ENCODE assay signal across 2 cellular contexts in genomic region chr5:181127907-181128626, GRCh38.
TF ChIP-seq lines count a peak whose summit lies in the region.

No MANE protein-coding gene starts in this region.

TF ChIP-seq in HEK293, 187 proteins besides CTCF, POLR2A, EP300 and RAD21:
- TF ChIP-seq, protein P1, sequence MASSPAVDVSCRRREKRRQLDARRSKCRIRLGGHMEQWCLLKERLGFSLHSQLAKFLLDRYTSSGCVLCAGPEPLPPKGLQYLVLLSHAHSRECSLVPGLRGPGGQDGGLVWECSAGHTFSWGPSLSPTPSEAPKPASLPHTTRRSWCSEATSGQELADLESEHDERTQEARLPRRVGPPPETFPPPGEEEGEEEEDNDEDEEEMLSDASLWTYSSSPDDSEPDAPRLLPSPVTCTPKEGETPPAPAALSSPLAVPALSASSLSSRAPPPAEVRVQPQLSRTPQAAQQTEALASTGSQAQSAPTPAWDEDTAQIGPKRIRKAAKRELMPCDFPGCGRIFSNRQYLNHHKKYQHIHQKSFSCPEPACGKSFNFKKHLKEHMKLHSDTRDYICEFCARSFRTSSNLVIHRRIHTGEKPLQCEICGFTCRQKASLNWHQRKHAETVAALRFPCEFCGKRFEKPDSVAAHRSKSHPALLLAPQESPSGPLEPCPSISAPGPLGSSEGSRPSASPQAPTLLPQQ (tag by site-specific recombination; IDR thresholded peaks at IDR 0.05), result no peak
- TF ChIP-seq, protein P2, sequence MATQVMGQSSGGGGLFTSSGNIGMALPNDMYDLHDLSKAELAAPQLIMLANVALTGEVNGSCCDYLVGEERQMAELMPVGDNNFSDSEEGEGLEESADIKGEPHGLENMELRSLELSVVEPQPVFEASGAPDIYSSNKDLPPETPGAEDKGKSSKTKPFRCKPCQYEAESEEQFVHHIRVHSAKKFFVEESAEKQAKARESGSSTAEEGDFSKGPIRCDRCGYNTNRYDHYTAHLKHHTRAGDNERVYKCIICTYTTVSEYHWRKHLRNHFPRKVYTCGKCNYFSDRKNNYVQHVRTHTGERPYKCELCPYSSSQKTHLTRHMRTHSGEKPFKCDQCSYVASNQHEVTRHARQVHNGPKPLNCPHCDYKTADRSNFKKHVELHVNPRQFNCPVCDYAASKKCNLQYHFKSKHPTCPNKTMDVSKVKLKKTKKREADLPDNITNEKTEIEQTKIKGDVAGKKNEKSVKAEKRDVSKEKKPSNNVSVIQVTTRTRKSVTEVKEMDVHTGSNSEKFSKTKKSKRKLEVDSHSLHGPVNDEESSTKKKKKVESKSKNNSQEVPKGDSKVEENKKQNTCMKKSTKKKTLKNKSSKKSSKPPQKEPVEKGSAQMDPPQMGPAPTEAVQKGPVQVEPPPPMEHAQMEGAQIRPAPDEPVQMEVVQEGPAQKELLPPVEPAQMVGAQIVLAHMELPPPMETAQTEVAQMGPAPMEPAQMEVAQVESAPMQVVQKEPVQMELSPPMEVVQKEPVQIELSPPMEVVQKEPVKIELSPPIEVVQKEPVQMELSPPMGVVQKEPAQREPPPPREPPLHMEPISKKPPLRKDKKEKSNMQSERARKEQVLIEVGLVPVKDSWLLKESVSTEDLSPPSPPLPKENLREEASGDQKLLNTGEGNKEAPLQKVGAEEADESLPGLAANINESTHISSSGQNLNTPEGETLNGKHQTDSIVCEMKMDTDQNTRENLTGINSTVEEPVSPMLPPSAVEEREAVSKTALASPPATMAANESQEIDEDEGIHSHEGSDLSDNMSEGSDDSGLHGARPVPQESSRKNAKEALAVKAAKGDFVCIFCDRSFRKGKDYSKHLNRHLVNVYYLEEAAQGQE (tag by site-specific recombination; IDR thresholded peaks at IDR 0.05), result no peak
- TF ChIP-seq ZIC2 (tag by site-specific recombination; IDR thresholded peaks at IDR 0.05) (0 out of 2 replicates have a peak, but pooled peaks have one; percentile 21), ZNF132 (tag by site-specific recombination; IDR thresholded peaks at IDR 0.05; ENCODE audit: borderline replicate concordance) (no peak), ZNF677 (tag by site-specific recombination; IDR thresholded peaks at IDR 0.05) (no peak), EGR2 (tag by site-specific recombination; IDR thresholded peaks at IDR 0.05; ENCODE audit: low read depth) (peak; percentile 41), ZNF26 (tag by site-specific recombination; IDR thresholded peaks at IDR 0.05) (no peak), ZNF391 (tag by site-specific recombination; IDR thresholded peaks at IDR 0.05; ENCODE audit: borderline replicate concordance, low read depth) (no peak), KLF7 (tag by site-specific recombination; IDR thresholded peaks at IDR 0.05; ENCODE audit: borderline replicate concordance) (no peak), KLF16 (tag by site-specific recombination; IDR thresholded peaks at IDR 0.05) (no peak), ZNF184 (tag by site-specific recombination; IDR thresholded peaks at IDR 0.05) (no peak), MZF1 (tag by site-specific recombination; IDR thresholded peaks at IDR 0.05; ENCODE audit: borderline replicate concordance) (no peak), ZFHX2 (tag by site-specific recombination; conservative IDR thresholded peaks at IDR 0.05) (peak; percentile 59), GLIS1 (tag by site-specific recombination; IDR thresholded peaks at IDR 0.05) (peak; percentile 54; the same call in 1 of the 2 replicates), REPIN1 (tag by site-specific recombination; IDR thresholded peaks at IDR 0.05; ENCODE audit: low read depth) (no peak), HOXC10 (CRISPR knock-in tag; IDR thresholded peaks at IDR 0.05) (no peak), ZNF146 (tag by site-specific recombination; IDR thresholded peaks at IDR 0.05) (no peak), YY1 (tag by site-specific recombination; IDR thresholded peaks at IDR 0.05) (no peak), GLI2 (tag by site-specific recombination; IDR thresholded peaks at IDR 0.05; ENCODE audit: borderline replicate concordance, low read depth) (no peak)
- TF ChIP-seq, protein P3, sequence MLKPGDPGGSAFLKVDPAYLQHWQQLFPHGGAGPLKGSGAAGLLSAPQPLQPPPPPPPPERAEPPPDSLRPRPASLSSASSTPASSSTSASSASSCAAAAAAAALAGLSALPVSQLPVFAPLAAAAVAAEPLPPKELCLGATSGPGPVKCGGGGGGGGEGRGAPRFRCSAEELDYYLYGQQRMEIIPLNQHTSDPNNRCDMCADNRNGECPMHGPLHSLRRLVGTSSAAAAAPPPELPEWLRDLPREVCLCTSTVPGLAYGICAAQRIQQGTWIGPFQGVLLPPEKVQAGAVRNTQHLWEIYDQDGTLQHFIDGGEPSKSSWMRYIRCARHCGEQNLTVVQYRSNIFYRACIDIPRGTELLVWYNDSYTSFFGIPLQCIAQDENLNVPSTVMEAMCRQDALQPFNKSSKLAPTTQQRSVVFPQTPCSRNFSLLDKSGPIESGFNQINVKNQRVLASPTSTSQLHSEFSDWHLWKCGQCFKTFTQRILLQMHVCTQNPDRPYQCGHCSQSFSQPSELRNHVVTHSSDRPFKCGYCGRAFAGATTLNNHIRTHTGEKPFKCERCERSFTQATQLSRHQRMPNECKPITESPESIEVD (tag by site-specific recombination; IDR thresholded peaks at IDR 0.05), result no peak

TF ChIP-seq in GM12878, 131 proteins besides CTCF, POLR2A, EP300 and RAD21:
- peak; percentile 31; the same call in 1 of the 2 replicates for TF ChIP-seq PKNOX1 (IDR thresholded peaks at IDR 0.05)
- TF ChIP-seq, protein P4, sequence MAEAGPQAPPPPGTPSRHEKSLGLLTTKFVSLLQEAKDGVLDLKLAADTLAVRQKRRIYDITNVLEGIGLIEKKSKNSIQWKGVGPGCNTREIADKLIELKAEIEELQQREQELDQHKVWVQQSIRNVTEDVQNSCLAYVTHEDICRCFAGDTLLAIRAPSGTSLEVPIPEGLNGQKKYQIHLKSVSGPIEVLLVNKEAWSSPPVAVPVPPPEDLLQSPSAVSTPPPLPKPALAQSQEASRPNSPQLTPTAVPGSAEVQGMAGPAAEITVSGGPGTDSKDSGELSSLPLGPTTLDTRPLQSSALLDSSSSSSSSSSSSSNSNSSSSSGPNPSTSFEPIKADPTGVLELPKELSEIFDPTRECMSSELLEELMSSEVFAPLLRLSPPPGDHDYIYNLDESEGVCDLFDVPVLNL (IDR thresholded peaks at IDR 0.05; ENCODE audit: low read depth, low read length), result no peak
